Comparison of ENCODE assay signal across 10 cellular contexts in genomic region chr5:134577022-134577795, GRCh38. TPM values are rescaled to one million over a fixed set of nuclear protein-coding genes. Genes with fewer than 3 reads are reported as not detected.
DNase-seq lines count a peak whose midpoint lies in the region; ATAC-seq and TF ChIP-seq lines count a peak whose summit lies in the region.
"Had no signal": no experiment of that assay in that cellular context is flagged by ENCODE, and none has a peak within 500 bp of the region (broad histone marks: within the 10 kb centered on the region; RNA-seq: fewer than 3 reads in every experiment).

No MANE protein-coding gene starts in this region.

- peaks cover 15 to 46% of the 10 kb centered on the region in 2 donors for H3K36me3 ChIP-seq in prostate gland

- H3K9me3 Mint-ChIP-seq in natural killer cell treated with Interleukin-12 subunit alpha and Interleukin-12 subunit beta and Interleukin-15 and Interleukin-18, amount 100 ng/mL, for 72 hours = no peaks in the 10 kb centered on the region
- H3K9me3 Mint-ChIP-seq: T-helper 1 cell treated with Interleukin-12 subunit alpha and Interleukin-12 subunit beta and Interleukin-4 antibody, amounts not matched to agents 30 μg/mL and 1 μg/mL, for 36 hours had no signal

- no peaks in the 10 kb centered on the region for H3K4me1 ChIP-seq in prostate gland (replicated peaks)

- TF ChIP-seq CTCF in prostate gland (IDR thresholded peaks at IDR 0.05) = no peak

- ATAC-seq in natural killer cell treated with Interleukin-12 subunit alpha and Interleukin-12 subunit beta and Interleukin-15 and Interleukin-18, amount 100 ng/mL, for 72 hours = peak in 1 of 2 donors; percentile 8

- no peaks in the 10 kb centered on the region for H3K27me3 Mint-ChIP-seq in natural killer cell treated with Interleukin-12 subunit alpha and Interleukin-12 subunit beta and Interleukin-15 and Interleukin-18, amount 100 ng/mL, for 72 hours

- no peaks in the 10 kb centered on the region for H3K36me3 Mint-ChIP-seq in natural killer cell treated with Interleukin-12 subunit alpha and Interleukin-12 subunit beta and Interleukin-15 and Interleukin-18, amount 100 ng/mL, for 72 hours

- TF ChIP-seq POLR2A in prostate gland (IDR thresholded peaks at IDR 0.05) = no peak

- H3K9me3 ChIP-seq in prostate gland = no peaks in the 10 kb centered on the region
- H3K9me3 ChIP-seq: heart right ventricle had no signal

- no peaks in the 10 kb centered on the region for H3K27me3 ChIP-seq in prostate gland (replicated peaks; ENCODE audit: insufficient read depth)
- H3K27me3 ChIP-seq: heart right ventricle had no signal

- intact Hi-C loops in prostate gland (cut with DNase I) = loop anchor here (2.0 to 10.0 kb wide), 4 partner anchors 50 to 402 kb away; partner anchors contain the start of genes CDKN2AIPNL, SKP1 and UBE2B

- H3K4me3 Mint-ChIP-seq in natural killer cell treated with Interleukin-12 subunit alpha and Interleukin-12 subunit beta and Interleukin-15 and Interleukin-18, amount 100 ng/mL, for 72 hours = no peak overlapping the region
- H3K4me3 Mint-ChIP-seq: T-helper 1 cell treated with Interleukin-12 subunit alpha and Interleukin-12 subunit beta and Interleukin-4 antibody, amounts not matched to agents 30 μg/mL and 1 μg/mL, for 36 hours had no signal

- no peak overlapping the region for H3K4me3 ChIP-seq in prostate gland
- H3K4me3 ChIP-seq: heart right ventricle had no signal

- peak; percentile 42 for DNase-seq in DMS53 treated with DMSO at 0.1 percent for 48 hours (lab: John Stamatoyannopoulos, UW; ENCODE audit: unreplicated experiment)
- DNase-seq in NCI-H226 = peak; percentile 88
- peak; percentile 87 for DNase-seq in dermis blood vessel endothelial cell
- DNase-seq in natural killer cell treated with Interleukin-12 subunit alpha and Interleukin-12 subunit beta and Interleukin-15 and Interleukin-18, amount 100 ng/mL, for 72 hours (ENCODE audit: low spot score) = no peak
- DNase-seq in UCSD-AML1 (lab: John Stamatoyannopoulos, UW; ENCODE audit: unreplicated experiment) = no peak
- DNase-seq in prostate gland (ENCODE audit: low spot score) = no peak
- no peak for DNase-seq in stimulated activated CD4-positive, alpha-beta T cell treated with anti-CD3 and anti-CD28 coated beads, Interleukin-1b, Interleukin-23, amount 100 ng/mL, for 48 hours
- DNase-seq in activated CD4-positive, alpha-beta T cell treated with anti-CD3 and anti-CD28 coated beads for 48 hours = no peak

- H3K27ac ChIP-seq in prostate gland = no peak overlapping the region

- H3K4me1 Mint-ChIP-seq in natural killer cell treated with Interleukin-12 subunit alpha and Interleukin-12 subunit beta and Interleukin-15 and Interleukin-18, amount 100 ng/mL, for 72 hours (ENCODE audit: low read depth in 2 of 2) = peaks cover 8 to 11% of the 10 kb centered on the region in 2 donors

- 69% methylated on average over 10 of the region's 10 CpGs for WGBS in prostate gland

- H3K27ac Mint-ChIP-seq in natural killer cell treated with Interleukin-12 subunit alpha and Interleukin-12 subunit beta and Interleukin-15 and Interleukin-18, amount 100 ng/mL, for 72 hours = peak overlapping the region; percentile 37 to 83
- H3K27ac Mint-ChIP-seq: T-helper 1 cell treated with Interleukin-12 subunit alpha and Interleukin-12 subunit beta and Interleukin-4 antibody, amounts not matched to agents 30 μg/mL and 1 μg/mL, for 36 hours had no signal

RNA-seq across cellular contexts. Expression of gene JADE2, which starts 51.7 kb away (rescaled TPM):
- total RNA-seq in dermis blood vessel endothelial cell = 23.3 and 31.7 TPM in 2 replicates
- 10 to 100 TPM; 45.2 to 70.8 TPM for total RNA-seq in natural killer cell treated with Interleukin-12 subunit alpha and Interleukin-12 subunit beta and Interleukin-15 and Interleukin-18, amount 100 ng/mL, for 72 hours
- total RNA-seq in prostate gland = 10 to 100 TPM; 63.4 to 87.1 TPM

RNA-seq across cellular contexts. Expression of gene SAR1B, which starts 55.4 kb away (rescaled TPM):
- total RNA-seq in dermis blood vessel endothelial cell (81.4 and 81.7 TPM in 2 replicates), prostate gland (10 to 100 TPM; 32.8 to 70.8 TPM)
- 10 to 100 TPM; 63.7 to 70.9 TPM for total RNA-seq in natural killer cell treated with Interleukin-12 subunit alpha and Interleukin-12 subunit beta and Interleukin-15 and Interleukin-18, amount 100 ng/mL, for 72 hours

Comparison
In these comparisons a context has a peak if more than half of its experiments do, and no peak if none do; other contexts are left out.
1. DNase-seq: peak in DMS53 treated with DMSO at 0.1 percent for 48 hours (single experiment), NCI-H226 (single experiment) and dermis blood vessel endothelial cell (single experiment); none in natural killer cell treated with Interleukin-12 subunit alpha and Interleukin-12 subunit beta and Interleukin-15 and Interleukin-18, amount 100 ng/mL, for 72 hours (single experiment), UCSD-AML1 (single experiment), prostate gland (single experiment), stimulated activated CD4-positive, alpha-beta T cell treated with anti-CD3 and anti-CD28 coated beads, Interleukin-1b, Interleukin-23, amount 100 ng/mL, for 48 hours (single experiment) and activated CD4-positive, alpha-beta T cell treated with anti-CD3 and anti-CD28 coated beads for 48 hours (single experiment).